8 cellular contexts compared by ENCODE assay signal in the genomic region with DNA sequence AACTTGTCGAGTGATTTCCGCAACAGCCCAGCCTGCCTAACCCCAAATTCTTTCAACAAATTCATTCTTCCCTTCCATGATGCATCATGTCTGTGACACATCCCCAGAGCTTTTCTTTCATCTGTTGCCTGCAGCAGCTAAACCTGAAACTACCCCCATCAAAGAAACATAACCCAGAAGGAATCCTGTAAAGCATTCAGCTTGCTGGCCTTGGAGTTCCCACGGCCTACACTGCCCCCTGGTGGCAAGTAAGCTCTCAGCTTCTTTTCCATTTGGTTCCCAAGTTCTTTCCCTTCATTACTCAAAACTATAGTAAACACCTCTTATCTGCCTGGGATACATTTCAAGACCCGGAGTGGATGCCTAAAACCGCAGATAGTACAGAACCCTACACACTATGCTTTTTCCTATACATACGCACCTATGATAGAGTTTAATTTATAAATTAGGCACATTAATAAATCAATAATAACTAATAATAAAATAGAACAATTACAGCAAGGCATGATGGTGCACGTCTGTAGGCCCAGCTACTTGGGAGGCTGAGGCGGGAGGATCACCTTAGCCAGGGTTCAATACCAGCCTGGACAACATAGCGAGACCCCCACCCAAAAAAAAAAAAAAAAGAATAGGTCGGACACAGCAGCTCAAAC. TPM values are rescaled to one million over a fixed set of nuclear protein-coding genes. Genes with fewer than 3 reads are reported as not detected.
DNase-seq lines count a peak whose midpoint lies in the region; ATAC-seq and TF ChIP-seq lines count a peak whose summit lies in the region.

No MANE protein-coding gene starts in this region.

- peaks cover 4% of the 10 kb centered on the region; the same call in 2 of the 3 replicates for H3K4me1 Mint-ChIP-seq in GM23338

- H3K4me1 ChIP-seq in GM23338 (ENCODE audit: insufficient read depth) = no peaks in the 10 kb centered on the region

- peak; percentile 86 for ATAC-seq in GM23338
- ATAC-seq in HG02840 (IDR thresholded peaks at IDR 0.05; ENCODE audit: low FRiP score, unreplicated experiment) = no peak

- no peak overlapping the region for H3K4me2 ChIP-seq in GM23338

- H3K4me3 ChIP-seq in AG04449 (ENCODE audit: low read depth, low read length) = no peak overlapping the region
- no peak overlapping the region for H3K4me3 ChIP-seq in GM23338
- no peak overlapping the region for H3K4me3 ChIP-seq in cardiac fibroblast (replicated peaks in 1 of 2; ENCODE audit: low read depth in 2 of 2, low read length in 2 of 2)
- H3K4me3 ChIP-seq in kidney epithelial cell (ENCODE audit: low read depth, low read length) = no peak overlapping the region

- 0 out of 2 replicates have a peak overlapping the region, but pooled peaks have one; percentile 24 for H3K27ac ChIP-seq in GM23338 (ENCODE audit: low read depth)

- POLR2A ChIA-PET in AG04449 (lab: Yijun Ruan, JAX) = interaction anchor here (0.7 to 1.3 kb wide), 3 partner anchors 13 to 75 kb away, joined by 3 to 6 read pairs (median 6); a partner anchor contains a TSS

- H3K36me3 ChIP-seq in GM23338 (ENCODE audit: insufficient read depth) (no peaks in the 10 kb centered on the region), kidney epithelial cell (ENCODE audit: control insufficient read depth, insufficient read depth, low read length) (no peaks in the 10 kb centered on the region)

- CTCF ChIA-PET in AG04449 (lab: Yijun Ruan, JAX) = interaction anchor here (0.5 to 15.4 kb wide), 34 partner anchors 8 to 415 kb away, joined by 3 to 609 read pairs (median 6); a partner anchor contains a TSS

- no peaks in the 10 kb centered on the region for H3K9me2 ChIP-seq in GM23338 (ENCODE audit: insufficient read depth)

- no peaks in the 10 kb centered on the region for H3K36me3 Mint-ChIP-seq in GM23338 (ENCODE audit: low read depth)

- no peaks in the 10 kb centered on the region for H3K79me2 ChIP-seq in GM23338 (replicated peaks; ENCODE audit: insufficient read depth)

- H3K27me3 ChIP-seq in GM23338 (ENCODE audit: insufficient read depth) (no peaks in the 10 kb centered on the region), kidney epithelial cell (ENCODE audit: control insufficient read depth, insufficient read depth, low read length) (no peaks in the 10 kb centered on the region)

- DNase-seq in AG04449 (ENCODE audit: low read depth, low spot score) (peak; percentile 85), GM23338 (ENCODE audit: low spot score) (peak; percentile 96), NCI-H2227 treated with DMSO at 0.1 percent for 48 hours (lab: John Stamatoyannopoulos, UW) (peak; percentile 67), cardiac fibroblast (ENCODE audit: low read depth in 2 of 2) (peak; percentile 92 to 95), kidney epithelial cell (ENCODE audit: low read depth) (peak; percentile 84)
- DNase-seq in activated CD4-positive, CD25-positive, alpha-beta regulatory T cell (lab: John Stamatoyannopoulos, UW) = peak; percentile 55 to 69 (median 66)
- DNase-seq in stimulated activated CD4-positive, alpha-beta T cell treated with anti-CD3 and anti-CD28 coated beads, Interleukin-1b, Interleukin-23, amount 100 ng/mL, for 48 hours = peak; percentile 83

- no peak overlapping the region for H2AFZ ChIP-seq in GM23338

- TF ChIP-seq CTCF in AG04449 (IDR thresholded peaks at IDR 0.05; ENCODE audit: insufficient read depth, low read length, missing control alignments) = peak; percentile 81
- peak; percentile 91 to 98 for TF ChIP-seq CTCF in GM23338 (conservative IDR thresholded peaks at IDR 0.05; ENCODE audit: low read depth in 2 of 2)
- TF ChIP-seq CTCF in cardiac fibroblast (IDR thresholded peaks at IDR 0.05; ENCODE audit: low read depth, low read length) = peak; percentile 79
- peak; percentile 86 for TF ChIP-seq CTCF in kidney epithelial cell (IDR thresholded peaks at IDR 0.05; ENCODE audit: insufficient read depth, low read length, poor library complexity, severe bottlenecking)

- no peaks in the 10 kb centered on the region for H3K9me3 Mint-ChIP-seq in GM23338

- H3K4me3 Mint-ChIP-seq in GM23338 = no peak overlapping the region

- H3K27ac Mint-ChIP-seq in GM23338 = peak overlapping the region; percentile 41; the same call in 1 of the 2 replicates

- no peaks in the 10 kb centered on the region for H3K27me3 Mint-ChIP-seq in GM23338 (ENCODE audit: insufficient read depth, low read depth, poor library complexity)

- no peaks in the 10 kb centered on the region for H3F3A ChIP-seq in GM23338 (replicated peaks; ENCODE audit: low read depth)

- H4K20me1 ChIP-seq in GM23338 (replicated peaks; ENCODE audit: insufficient read depth) = no peaks in the 10 kb centered on the region; the same call in 1 of the 2 replicates

TF ChIP-seq in GM23338, 12 proteins besides CTCF, POLR2A, EP300 and RAD21 (continues in another document):
- no peak for TF ChIP-seq EZH2phosphoT487 (IDR thresholded peaks at IDR 0.05; ENCODE audit: unreplicated experiment)
- TF ChIP-seq, protein P1, sequence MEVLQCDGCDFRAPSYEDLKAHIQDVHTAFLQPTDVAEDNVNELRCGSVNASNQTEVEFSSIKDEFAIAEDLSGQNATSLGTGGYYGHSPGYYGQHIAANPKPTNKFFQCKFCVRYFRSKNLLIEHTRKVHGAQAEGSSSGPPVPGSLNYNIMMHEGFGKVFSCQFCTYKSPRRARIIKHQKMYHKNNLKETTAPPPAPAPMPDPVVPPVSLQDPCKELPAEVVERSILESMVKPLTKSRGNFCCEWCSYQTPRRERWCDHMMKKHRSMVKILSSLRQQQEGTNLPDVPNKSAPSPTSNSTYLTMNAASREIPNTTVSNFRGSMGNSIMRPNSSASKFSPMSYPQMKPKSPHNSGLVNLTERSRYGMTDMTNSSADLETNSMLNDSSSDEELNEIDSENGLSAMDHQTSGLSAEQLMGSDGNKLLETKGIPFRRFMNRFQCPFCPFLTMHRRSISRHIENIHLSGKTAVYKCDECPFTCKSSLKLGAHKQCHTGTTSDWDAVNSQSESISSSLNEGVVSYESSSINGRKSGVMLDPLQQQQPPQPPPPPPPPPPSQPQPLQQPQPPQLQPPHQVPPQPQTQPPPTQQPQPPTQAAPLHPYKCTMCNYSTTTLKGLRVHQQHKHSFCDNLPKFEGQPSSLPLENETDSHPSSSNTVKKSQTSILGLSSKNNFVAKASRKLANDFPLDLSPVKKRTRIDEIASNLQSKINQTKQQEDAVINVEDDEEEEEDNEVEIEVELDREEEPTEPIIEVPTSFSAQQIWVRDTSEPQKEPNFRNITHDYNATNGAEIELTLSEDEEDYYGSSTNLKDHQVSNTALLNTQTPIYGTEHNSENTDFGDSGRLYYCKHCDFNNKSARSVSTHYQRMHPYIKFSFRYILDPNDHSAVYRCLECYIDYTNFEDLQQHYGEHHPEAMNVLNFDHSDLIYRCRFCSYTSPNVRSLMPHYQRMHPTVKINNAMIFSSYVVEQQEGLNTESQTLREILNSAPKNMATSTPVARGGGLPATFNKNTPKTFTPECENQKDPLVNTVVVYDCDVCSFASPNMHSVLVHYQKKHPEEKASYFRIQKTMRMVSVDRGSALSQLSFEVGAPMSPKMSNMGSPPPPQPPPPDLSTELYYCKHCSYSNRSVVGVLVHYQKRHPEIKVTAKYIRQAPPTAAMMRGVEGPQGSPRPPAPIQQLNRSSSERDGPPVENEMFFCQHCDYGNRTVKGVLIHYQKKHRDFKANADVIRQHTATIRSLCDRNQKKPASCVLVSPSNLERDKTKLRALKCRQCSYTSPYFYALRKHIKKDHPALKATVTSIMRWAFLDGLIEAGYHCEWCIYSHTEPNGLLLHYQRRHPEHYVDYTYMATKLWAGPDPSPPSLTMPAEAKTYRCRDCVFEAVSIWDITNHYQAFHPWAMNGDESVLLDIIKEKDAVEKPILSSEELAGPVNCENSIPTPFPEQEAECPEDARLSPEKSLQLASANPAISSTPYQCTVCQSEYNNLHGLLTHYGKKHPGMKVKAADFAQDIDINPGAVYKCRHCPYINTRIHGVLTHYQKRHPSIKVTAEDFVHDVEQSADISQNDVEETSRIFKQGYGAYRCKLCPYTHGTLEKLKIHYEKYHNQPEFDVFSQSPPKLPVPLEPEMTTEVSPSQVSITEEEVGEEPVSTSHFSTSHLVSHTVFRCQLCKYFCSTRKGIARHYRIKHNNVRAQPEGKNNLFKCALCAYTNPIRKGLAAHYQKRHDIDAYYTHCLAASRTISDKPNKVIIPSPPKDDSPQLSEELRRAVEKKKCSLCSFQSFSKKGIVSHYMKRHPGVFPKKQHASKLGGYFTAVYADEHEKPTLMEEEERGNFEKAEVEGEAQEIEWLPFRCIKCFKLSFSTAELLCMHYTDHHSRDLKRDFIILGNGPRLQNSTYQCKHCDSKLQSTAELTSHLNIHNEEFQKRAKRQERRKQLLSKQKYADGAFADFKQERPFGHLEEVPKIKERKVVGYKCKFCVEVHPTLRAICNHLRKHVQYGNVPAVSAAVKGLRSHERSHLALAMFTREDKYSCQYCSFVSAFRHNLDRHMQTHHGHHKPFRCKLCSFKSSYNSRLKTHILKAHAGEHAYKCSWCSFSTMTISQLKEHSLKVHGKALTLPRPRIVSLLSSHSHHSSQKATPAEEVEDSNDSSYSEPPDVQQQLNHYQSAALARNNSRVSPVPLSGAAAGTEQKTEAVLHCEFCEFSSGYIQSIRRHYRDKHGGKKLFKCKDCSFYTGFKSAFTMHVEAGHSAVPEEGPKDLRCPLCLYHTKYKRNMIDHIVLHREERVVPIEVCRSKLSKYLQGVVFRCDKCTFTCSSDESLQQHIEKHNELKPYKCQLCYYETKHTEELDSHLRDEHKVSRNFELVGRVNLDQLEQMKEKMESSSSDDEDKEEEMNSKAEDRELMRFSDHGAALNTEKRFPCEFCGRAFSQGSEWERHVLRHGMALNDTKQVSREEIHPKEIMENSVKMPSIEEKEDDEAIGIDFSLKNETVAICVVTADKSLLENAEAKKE (CRISPR knock-in tag; IDR thresholded peaks at IDR 0.05) = no peak
- no peak for TF ChIP-seq ZNF114 (CRISPR knock-in tag; IDR thresholded peaks at IDR 0.05)
- no peak for TF ChIP-seq STAT1 (IDR thresholded peaks at IDR 0.05; ENCODE audit: unreplicated experiment)
- TF ChIP-seq EZH2 (IDR thresholded peaks at IDR 0.05; ENCODE audit: low read depth, unreplicated experiment) = no peak

RNA-seq across cellular contexts. Expression of a gene that starts 7.4 kb away (rescaled TPM):
- total RNA-seq in GM23338 (2014; rRNA removed; shearing (Covaris generic)) = 23.2 and 25.5 TPM in 2 replicates
- polyA plus RNA-seq in GM23338 (2016; fragmentation: Nextera tagmentation; extraction: Ambion mirVana) = 8.9 and 11.1 TPM in 2 replicates
- 77.8 and 80.4 TPM in 2 replicates for total RNA-seq in kidney epithelial cell

RNA-seq across cellular contexts. Expression of a gene that starts 13.4 kb away (rescaled TPM):
- 0.10 TPM in 1 of 2 replicates, not detected in the other for total RNA-seq in GM23338 (2014; rRNA removed; shearing (Covaris generic))
- 0.42 and 0.65 TPM in 2 replicates for polyA plus RNA-seq in GM23338 (2016; fragmentation: Nextera tagmentation; extraction: Ambion mirVana)
- not detected in 2 replicates for total RNA-seq in kidney epithelial cell

RNA-seq across cellular contexts. Expression of a gene that starts 15.0 kb away (rescaled TPM):
- total RNA-seq in GM23338 (2014; rRNA removed; shearing (Covaris generic)) = 10.2 and 15.4 TPM in 2 replicates
- polyA plus RNA-seq in GM23338 (2016; fragmentation: Nextera tagmentation; extraction: Ambion mirVana) = 6.3 and 8.4 TPM in 2 replicates
- 15.8 and 23.0 TPM in 2 replicates for total RNA-seq in kidney epithelial cell

RNA-seq across cellular contexts. Expression of a gene that starts 54.2 kb away (rescaled TPM):
- total RNA-seq in GM23338 (2014; rRNA removed; shearing (Covaris generic)) = 3.0 and 3.3 TPM in 2 replicates
- polyA plus RNA-seq in GM23338 (2016; fragmentation: Nextera tagmentation; extraction: Ambion mirVana) = 4.1 and 4.6 TPM in 2 replicates
- total RNA-seq in kidney epithelial cell = 0.33 and 0.62 TPM in 2 replicates

RNA-seq across cellular contexts. Expression of a gene that starts 55.8 kb away (rescaled TPM):
- total RNA-seq in GM23338 (2014; rRNA removed; shearing (Covaris generic)) = 45.8 and 49.5 TPM in 2 replicates
- polyA plus RNA-seq in GM23338 (2016; fragmentation: Nextera tagmentation; extraction: Ambion mirVana) = 32.0 and 35.3 TPM in 2 replicates
- 32.9 and 38.1 TPM in 2 replicates for total RNA-seq in kidney epithelial cell
